In the genomic region with DNA sequence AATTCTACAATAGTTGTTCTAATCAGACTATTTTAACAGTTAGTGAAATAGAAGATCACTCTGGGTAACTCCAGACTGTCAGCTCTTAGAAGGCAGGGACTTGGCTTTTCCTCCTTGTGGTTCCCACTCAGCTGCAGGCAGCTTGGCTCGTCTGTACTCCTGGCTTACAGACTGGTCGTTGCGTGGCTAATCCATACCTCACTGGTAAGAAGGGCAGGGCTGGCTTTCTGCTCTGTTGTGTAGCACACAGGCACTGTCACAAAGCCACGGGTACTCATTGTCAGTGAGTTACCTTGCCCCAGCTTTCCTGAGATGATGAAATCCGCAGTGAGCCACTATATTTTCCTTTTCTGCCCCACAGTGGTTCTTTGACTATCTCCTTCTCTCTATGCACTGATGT, we compare ENCODE assay signal across 25 cellular contexts. TPM values are rescaled to one million over a fixed set of nuclear protein-coding genes. Genes with fewer than 3 reads are reported as not detected.
DNase-seq lines count a peak whose midpoint lies in the region; ATAC-seq and TF ChIP-seq lines count a peak whose summit lies in the region.
"Had no signal": no experiment of that assay in that cellular context is flagged by ENCODE, and none has a peak within 500 bp of the region (broad histone marks: within the 10 kb centered on the region; RNA-seq: fewer than 3 reads in every experiment).

No MANE protein-coding gene starts in this region.

- H3K27me3 ChIP-seq in mesendoderm (ENCODE audit: insufficient read depth, low read length, poor library complexity), result no peaks in the 10 kb centered on the region
- no peaks in the 10 kb centered on the region for H3K27me3 ChIP-seq in parathyroid adenoma (ENCODE audit: control insufficient read depth, insufficient read depth, low read length)
- peaks cover 0 to 46% (median 23%) of the 10 kb centered on the region in 9 donors for H3K27me3 ChIP-seq in heart left ventricle

- no peak overlapping the region for H3K23ac ChIP-seq in mesendoderm (ENCODE audit: low read length)

- ATAC-seq in GM21367 (IDR thresholded peaks at IDR 0.05; ENCODE audit: unreplicated experiment) (no peak), heart left ventricle (no peak)
- ATAC-seq: A549, GM12878, GM23338 had no signal

- no peak overlapping the region for H3K27ac ChIP-seq in mesendoderm (ENCODE audit: low read depth, low read length)
- H3K27ac ChIP-seq in parathyroid adenoma, result peak overlapping the region; percentile 92
- H3K27ac ChIP-seq in heart left ventricle, result no peak overlapping the region
- H3K27ac ChIP-seq: A549; BLaER1 treated with 17β-estradiol and CSF1 and Interleukin-3, amounts not matched to agents 10 nM and 100 nM had no signal

- H3K4ac ChIP-seq in mesendoderm (ENCODE audit: low read depth, low read length), result no peak overlapping the region

- H3K4me1 ChIP-seq in mesendoderm (ENCODE audit: control insufficient read depth, low read depth, low read length) (peaks cover 6% of the 10 kb centered on the region), parathyroid adenoma (peaks cover 31% of the 10 kb centered on the region), heart left ventricle (peaks cover 0 to 15% (median 8%) of the 10 kb centered on the region in 12 donors)
- H3K4me1 ChIP-seq: BE2C had no signal

- H3K36me3 ChIP-seq in mesendoderm (ENCODE audit: control insufficient read depth, insufficient read depth, low read length), result no peaks in the 10 kb centered on the region
- H3K36me3 ChIP-seq in parathyroid adenoma (ENCODE audit: control insufficient read depth, insufficient read depth, low read length), result no peaks in the 10 kb centered on the region
- H3K36me3 ChIP-seq in heart left ventricle, result no peaks in the 10 kb centered on the region
- H3K36me3 ChIP-seq: BE2C; BLaER1 treated with 17β-estradiol and CSF1 and Interleukin-3, amounts not matched to agents 10 nM and 100 nM had no signal

- H3K9ac ChIP-seq in mesendoderm (ENCODE audit: low read length), result no peak overlapping the region
- no peak overlapping the region for H3K9ac ChIP-seq in parathyroid adenoma
- H3K9ac ChIP-seq: BLaER1 treated with 17β-estradiol and CSF1 and Interleukin-3, amounts not matched to agents 10 nM and 100 nM had no signal

- no peak overlapping the region for H2BK15ac ChIP-seq in mesendoderm (replicated peaks; ENCODE audit: low read depth)

- H4K8ac ChIP-seq in mesendoderm (ENCODE audit: low read depth, low read length), result no peak overlapping the region

- TF ChIP-seq CTCF in parathyroid adenoma (IDR thresholded peaks at IDR 0.05) (no peak), heart left ventricle (IDR thresholded peaks at IDR 0.05) (no peak)

- peak overlapping the region; percentile 68 for H2AFZ ChIP-seq in parathyroid adenoma
- H2AFZ ChIP-seq: GM23338 had no signal

- H3K9me3 ChIP-seq in parathyroid adenoma (ENCODE audit: control insufficient read depth, low read length) (no peaks in the 10 kb centered on the region), heart left ventricle (no peaks in the 10 kb centered on the region)
- H3K9me3 ChIP-seq: A549, BE2C had no signal

- no peak overlapping the region for H2BK5ac ChIP-seq in mesendoderm (ENCODE audit: low read length)

- H3K79me1 ChIP-seq in mesendoderm (ENCODE audit: low read length), result no peaks in the 10 kb centered on the region

- H3K18ac ChIP-seq in mesendoderm (ENCODE audit: low read length), result no peak overlapping the region

- H3K4me3 ChIP-seq in mesendoderm (ENCODE audit: low read length) (no peak overlapping the region), parathyroid adenoma (ENCODE audit: low read depth, low read length) (no peak overlapping the region), heart left ventricle (no peak overlapping the region)
- H3K4me3 ChIP-seq: A549; BLaER1 treated with 17β-estradiol and CSF1 and Interleukin-3, amounts not matched to agents 10 nM and 100 nM; GM12878; GM23338 had no signal

- no CpG with 5 or more reads among the region's 5 CpGs for WGBS in mesendoderm (ENCODE audit: extremely low coverage, insufficient coverage, low lambda C conversion rate)
- 73 to 88% (median 86%) methylated on average over 2 to 5 of the region's 5 CpGs for WGBS in heart left ventricle, 4 donors

- DNase-seq in DMS53 (lab: John Stamatoyannopoulos, UW), result peak; percentile 23
- DNase-seq in DMS53 treated with DMSO at 0.1 percent for 48 hours (lab: John Stamatoyannopoulos, UW; ENCODE audit: unreplicated experiment), result no peak
- no peak for DNase-seq in mesendoderm
- no peak for DNase-seq in iPS-NIHi7 (ENCODE audit: extremely low spot score)
- DNase-seq in heart left ventricle, result no peak
- no peak for DNase-seq in HCEC 1CT
- DNase-seq: 8988T; ACHN; AML-193; BE2C; Calu3; CD4-positive, alpha-beta T cell; CD8-positive, alpha-beta memory T cell; COR-L47; DMS79; EL; GDM1; H9; HFFc6 had no signal

- no peak overlapping the region for H4K5ac ChIP-seq in mesendoderm (ENCODE audit: low read length)

- H3K56ac ChIP-seq in mesendoderm (ENCODE audit: low read length), result peak overlapping the region; percentile 62

- intact Hi-C loops in heart left ventricle (cut with DNase I), result no loop called here

- no peak overlapping the region for H3K4me2 ChIP-seq in mesendoderm (ENCODE audit: low read length)
- H3K4me2 ChIP-seq in parathyroid adenoma (ENCODE audit: low read length), result peak overlapping the region; percentile 78
- H3K4me2 ChIP-seq: A549; BLaER1 treated with 17β-estradiol and CSF1 and Interleukin-3, amounts not matched to agents 10 nM and 100 nM; GM23338 had no signal

- no peak overlapping the region for H2BK120ac ChIP-seq in mesendoderm (ENCODE audit: low read depth, low read length)

- no peak for TF ChIP-seq POLR2A in heart left ventricle (IDR thresholded peaks at IDR 0.05)

- no peak overlapping the region for H2AK5ac ChIP-seq in mesendoderm (ENCODE audit: low read length)

- H3K79me2 ChIP-seq in mesendoderm (ENCODE audit: control insufficient read depth, insufficient read depth, low read length) (no peaks in the 10 kb centered on the region), parathyroid adenoma (no peaks in the 10 kb centered on the region)

RNA-seq across cellular contexts. Expression of a gene that starts 1.8 kb away (rescaled TPM):
- 2.4 TPM for polyA plus RNA-seq in mesendoderm (2013, experiment 1 of 2)
- polyA plus RNA-seq in mesendoderm (2013, experiment 2 of 2), result 2.5 TPM
- 1 to 10 TPM in 5 of 9 donors, under 1 TPM in 4; 0.22 to 2.2 (median 1.1) TPM for total RNA-seq in heart left ventricle
- under 1 TPM; 0.08 to 0.11 TPM for polyA plus RNA-seq in heart left ventricle
- total RNA-seq: CD8-positive, alpha-beta memory T cell had no signal
- polyA plus RNA-seq: CD8-positive, alpha-beta memory T cell had no signal
